In genomic region chr15:79896131-79896633, GRCh38 we compare ENCODE assay signal across 8 cellular contexts. TPM values are rescaled to one million over a fixed set of nuclear protein-coding genes. Genes with fewer than 3 reads are reported as not detected.
DNase-seq lines count a peak whose midpoint lies in the region; ATAC-seq, FAIRE-seq and TF ChIP-seq lines count a peak whose summit lies in the region.

No MANE protein-coding gene starts in this region.

- ATAC-seq in GM19324 (IDR thresholded peaks at IDR 0.05; ENCODE audit: low FRiP score, unreplicated experiment): peak; percentile 33
- no peak for ATAC-seq in esophagus mucosa

- H3K27me3 ChIP-seq in BLaER1 (no peaks in the 10 kb centered on the region), HUES64 (ENCODE audit: insufficient read depth, low read length) (no peaks in the 10 kb centered on the region), bronchial epithelial cell (ENCODE audit: control insufficient read depth, insufficient read depth, low read length) (no peaks in the 10 kb centered on the region)

- peak overlapping the region; percentile 85 for H3K4me2 ChIP-seq in BLaER1

- DNase-seq in bronchial epithelial cell (ENCODE audit: low read depth): no peak
- DNase-seq in NCI-H2029 (lab: John Stamatoyannopoulos, UW): no peak
- DNase-seq in NCI-H128 (lab: John Stamatoyannopoulos, UW; ENCODE audit: unreplicated experiment): no peak

- TF ChIP-seq CTCF in bronchial epithelial cell (IDR thresholded peaks at IDR 0.05; ENCODE audit: insufficient read depth, low read length, severe bottlenecking): no peak

- no peak for FAIRE-seq in bronchial epithelial cell (lab: Jason Lieb, UNC)

- H4K20me1 ChIP-seq in BLaER1: no peaks in the 10 kb centered on the region

- H3K4me1 ChIP-seq in BLaER1 (peaks cover 38% of the 10 kb centered on the region), HUES64 (ENCODE audit: insufficient read depth, low read length) (peaks cover 10% of the 10 kb centered on the region; the same call in 1 of the 2 replicates), mesodermal cell (ENCODE audit: control insufficient read depth, insufficient read depth, low read length, poor library complexity, severe bottlenecking) (peaks cover 3% of the 10 kb centered on the region)

- peak overlapping the region; percentile 98 for H3K27ac ChIP-seq in BLaER1
- peak overlapping the region; percentile 89 for H3K27ac ChIP-seq in HUES64 (ENCODE audit: low read depth, low read length)
- H3K27ac ChIP-seq in mesodermal cell (ENCODE audit: low read depth, low read length, severe bottlenecking): peak overlapping the region; percentile 90

- H3K9me3 ChIP-seq in BLaER1 (no peaks in the 10 kb centered on the region), HUES64 (ENCODE audit: insufficient read depth, low read depth, low read length) (no peaks in the 10 kb centered on the region), mesodermal cell (ENCODE audit: control insufficient read depth, low read length) (no peaks in the 10 kb centered on the region)

- peak overlapping the region; percentile 87 for H3K4me3 ChIP-seq in BLaER1
- H3K4me3 ChIP-seq in HUES64 (ENCODE audit: low read length): peak overlapping the region; percentile 86
- H3K4me3 ChIP-seq in bronchial epithelial cell (ENCODE audit: low read depth, low read length): peak overlapping the region; percentile 80
- H3K4me3 ChIP-seq in mesodermal cell (ENCODE audit: extremely low read depth, insufficient read depth, low read length, poor library complexity, severe bottlenecking): peak overlapping the region; percentile 59

- H3K9ac ChIP-seq in BLaER1 (peak overlapping the region; percentile 96), HUES64 (ENCODE audit: low read depth, low read length) (peak overlapping the region; percentile 96)

- H3K36me3 ChIP-seq in BLaER1 (peaks cover 9% of the 10 kb centered on the region; the same call in 1 of the 2 replicates), HUES64 (ENCODE audit: insufficient read depth, low read length) (no peaks in the 10 kb centered on the region), bronchial epithelial cell (ENCODE audit: control insufficient read depth, insufficient read depth, low read length) (no peaks in the 10 kb centered on the region), mesodermal cell (ENCODE audit: control insufficient read depth, insufficient read depth, low read length) (peaks cover 5% of the 10 kb centered on the region)

- 13% methylated on average over 10 of the region's 10 CpGs for WGBS in HUES64
- WGBS in mesodermal cell (ENCODE audit: insufficient coverage in 2 of 2), 2 experiments: 19 to 27% methylated on average over 7 of the region's 10 CpGs

RNA-seq across cellular contexts. Expression of gene MTHFS, which starts 0.6 kb away (rescaled TPM):
- polyA plus RNA-seq in HUES64 (2013, experiment 1 of 2): 44.5 TPM
- polyA plus RNA-seq in HUES64 (2013, experiment 2 of 2): 31.0 TPM
- total RNA-seq in bronchial epithelial cell: 32.5 and 33.4 TPM in 2 replicates
- 27.2 TPM for polyA plus RNA-seq in mesodermal cell (2013, experiment 1 of 2)
- polyA plus RNA-seq in mesodermal cell (2013, experiment 2 of 2): 28.4 TPM
- 16.0 TPM for total RNA-seq in esophagus mucosa
